ENCODE assay signal across 11 cellular contexts in the genomic region with DNA sequence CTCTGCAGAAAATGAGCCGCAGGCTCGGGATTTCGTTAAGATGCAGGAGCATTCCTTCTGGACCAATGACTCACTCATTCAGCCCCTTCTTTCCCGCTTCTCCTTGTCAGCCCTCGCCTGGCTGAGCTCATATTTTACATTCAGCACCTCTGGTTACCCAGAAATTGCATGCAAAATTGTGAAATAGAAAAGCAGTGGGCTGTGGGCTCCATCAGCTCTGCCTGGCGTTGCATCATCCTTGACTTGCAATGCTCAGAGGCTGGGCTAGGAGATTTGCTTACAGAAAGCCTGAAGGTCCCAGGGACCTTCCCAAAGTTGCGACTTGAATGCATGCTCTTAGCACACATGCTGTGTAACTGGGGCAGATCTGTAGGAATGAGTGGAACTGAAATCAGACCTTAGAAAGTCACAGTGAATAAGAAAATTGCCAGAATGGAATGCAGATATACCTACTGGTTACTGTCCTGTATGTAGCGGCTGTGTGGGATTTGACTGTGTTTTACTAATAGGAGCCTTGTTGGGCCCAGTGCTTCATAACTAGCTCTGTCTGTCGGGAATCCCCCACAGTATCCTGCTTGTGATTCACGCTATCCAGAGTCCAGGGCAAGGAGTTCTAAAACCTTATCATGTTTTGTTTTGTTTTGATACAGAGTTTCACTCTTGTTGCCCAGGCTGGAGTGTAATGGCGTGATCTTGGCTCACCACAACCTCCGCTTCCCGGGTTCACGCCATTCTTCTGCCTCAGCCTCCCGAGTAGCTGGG.
DNase-seq lines count a peak whose midpoint lies in the region; ATAC-seq, FAIRE-seq and TF ChIP-seq lines count a peak whose summit lies in the region.
"Had no signal": no experiment of that assay in that cellular context is flagged by ENCODE, and none has a peak within 500 bp of the region (broad histone marks: within the 10 kb centered on the region; RNA-seq: fewer than 3 reads in every experiment).

No MANE protein-coding gene starts in this region.

- no peak overlapping the region for H3K9ac ChIP-seq in GM12878 (ENCODE audit: control insufficient read depth, insufficient read depth, low read length)

- TF ChIP-seq RAD21 in GM12878 (IDR thresholded peaks at IDR 0.05; ENCODE audit: insufficient read depth, low read depth, low read length), result no peak

- TF ChIP-seq CTCF in GM12878 (IDR thresholded peaks at IDR 0.05 in 2 of 3, conservative IDR thresholded peaks at IDR 0.05 in 1 of 3; ENCODE audit: control insufficient read depth in 2 of 3, extremely low read depth in 1 of 3, insufficient read depth in 1 of 3, low read depth in 3 of 3, low read length in 3 of 3) (no peak), lower lobe of right lung (IDR thresholded peaks at IDR 0.05) (no peak), CD14-positive monocyte (IDR thresholded peaks at IDR 0.05) (no peak)

- no peaks in the 10 kb centered on the region for H3K36me3 Mint-ChIP-seq in CD14-positive monocyte

- H3K4me2 ChIP-seq in GM12878 (ENCODE audit: control insufficient read depth, insufficient read depth), result no peak overlapping the region

- DNase-seq in AG08395 (ENCODE audit: low spot score) (peak; percentile 90), HS-5 (ENCODE audit: low read depth) (peak; percentile 68), GM12878 (ENCODE audit: low read depth, low spot score) (no peak), lower lobe of right lung (no peak), HEK293T (ENCODE audit: extremely low spot score) (no peak), CD14-positive monocyte (ENCODE audit: low spot score) (no peak), cortex of kidney (lab: John Stamatoyannopoulos, UW) (no peak)
- DNase-seq: activated CD4-positive, alpha-beta T cell treated with anti-CD3 and anti-CD28 coated beads, Interleukin-2, amount 50 U/mL, for 4 hours; central memory CD4-positive, alpha-beta T cell had no signal

- no peak overlapping the region for H3K27ac ChIP-seq in GM12878 (ENCODE audit: control insufficient read depth, insufficient read depth)
- no peak overlapping the region for H3K27ac ChIP-seq in lower lobe of right lung

- RAD21 ChIA-PET in GM12878 (lab: Charles Lee; ENCODE audit: unreplicated experiment), result no interaction called here

- H3K9me3 Mint-ChIP-seq in CD14-positive monocyte, result peaks cover 0 to 3% (median 2%) of the 10 kb centered on the region in 7 donors

- SMC1A ChIA-PET in GM12878 (lab: Charles Lee; ENCODE audit: uncharacterized antibody, unreplicated experiment), result no interaction called here

- peak overlapping the region in 2 of 7 donors; percentile 9 to 26 for H3K27ac Mint-ChIP-seq in CD14-positive monocyte

- no peak for TF ChIP-seq POLR2A in GM12878 (IDR thresholded peaks at IDR 0.05; ENCODE audit: low read depth, low read length)

- no peak for TF ChIP-seq EP300 in GM12878 (IDR thresholded peaks at IDR 0.05; ENCODE audit: borderline replicate concordance in 1 of 2, control insufficient read depth in 1 of 2, low read depth in 2 of 2, low read length in 2 of 2)

- H3K27me3 Mint-ChIP-seq in CD14-positive monocyte (ENCODE audit: low read depth in 3 of 3), result peaks cover 2 to 6% (median 3%) of the 10 kb centered on the region in 3 donors

- H3K4me3 ChIP-seq in GM12878, result no peak overlapping the region
- no peak overlapping the region for H3K4me3 ChIP-seq in lower lobe of right lung

- intact Hi-C loops in GM12878 (cut with micrococcal nuclease; ENCODE audit: unreplicated experiment) (no loop called here), lower lobe of right lung (cut with DNase I) (no loop called here), CD14-positive monocyte (cut with micrococcal nuclease) (no loop called here)

- POLR2A ChIA-PET in GM12878 (lab: Charles Lee) (interaction anchor here (0.5 kb wide), 1 partner anchor 187 kb away, joined by 5 read pairs; no protein-coding TSS in a partner anchor), HEK293T (lab: Yijun Ruan, JAX) (no interaction called here)

- no peak overlapping the region for H3K4me3 Mint-ChIP-seq in CD14-positive monocyte

- no TSS peak for BruUV-seq in GM12878 (replicated peaks; lab: Mats Ljungman, UMichigan)

- peak; percentile 55 for ATAC-seq in GM12878
- ATAC-seq in lower lobe of right lung, result peak; percentile 71 to 74
- no peak for ATAC-seq in GM21619 (IDR thresholded peaks at IDR 0.05; ENCODE audit: unreplicated experiment)

- H3K4me1 ChIP-seq in GM12878 (ENCODE audit: control insufficient read depth, insufficient read depth, low read length), result no peaks in the 10 kb centered on the region; the same call in 1 of the 2 replicates
- no peaks in the 10 kb centered on the region for H3K4me1 ChIP-seq in lower lobe of right lung

- no peaks in the 10 kb centered on the region; the same call in 2 of the 3 replicates for H3K9me3 ChIP-seq in GM12878 (replicated peaks; ENCODE audit: control insufficient read depth, insufficient read depth, low read length)
- no peaks in the 10 kb centered on the region for H3K9me3 ChIP-seq in lower lobe of right lung

- no peaks in the 10 kb centered on the region for H3K79me2 ChIP-seq in GM12878 (ENCODE audit: control insufficient read depth, insufficient read depth, low read length)

- peaks cover 9% of the 10 kb centered on the region for H3K4me1 Mint-ChIP-seq in CD14-positive monocyte

- CTCF ChIA-PET in GM12878 (lab: Yijun Ruan, JAX), result no interaction called here
- CTCF ChIA-PET in HEK293T (lab: Yijun Ruan, JAX), result no interaction called here

- H3K27me3 ChIP-seq in GM12878 (replicated peaks in 1 of 2; ENCODE audit: control insufficient read depth in 2 of 2, insufficient read depth in 2 of 2, low read length in 1 of 2), result no peaks in the 10 kb centered on the region
- no peaks in the 10 kb centered on the region for H3K27me3 ChIP-seq in lower lobe of right lung (ENCODE audit: low read depth)

- FAIRE-seq in GM12878 (lab: Jason Lieb, UNC), result no peak
- FAIRE-seq: keratinocyte had no signal

- H4K20me1 ChIP-seq in GM12878 (ENCODE audit: control insufficient read depth, insufficient read depth), result no peaks in the 10 kb centered on the region

- no peak overlapping the region; the same call in 1 of the 2 replicates for H2AFZ ChIP-seq in GM12878 (ENCODE audit: control insufficient read depth, low read depth, low read length)

- in situ Hi-C loops in GM12878 (cut with MboI), result no loop called here

- WGBS in GM12878 (ENCODE audit: insufficient coverage, insufficient replicate concordance, low lambda C conversion rate, missing lambda C conversion rate), result 24% methylated on average over 15 of the region's 15 CpGs

- H3K36me3 ChIP-seq in GM12878 (ENCODE audit: control insufficient read depth in 2 of 2, insufficient read depth in 2 of 2, low read length in 1 of 2) (no peaks in the 10 kb centered on the region), lower lobe of right lung (no peaks in the 10 kb centered on the region)

TF ChIP-seq in GM12878, 131 proteins besides CTCF, POLR2A, EP300 and RAD21 (continues in another document):
- TF ChIP-seq MEF2A (IDR thresholded peaks at IDR 0.05; ENCODE audit: insufficient read depth, low read depth, low read length) (no peak), NRF1 (conservative IDR thresholded peaks at IDR 0.05; ENCODE audit: low read depth, low read length) (no peak), SMARCA5 (IDR thresholded peaks at IDR 0.05) (no peak), STAT1 (conservative IDR thresholded peaks at IDR 0.05) (no peak)
- TF ChIP-seq, protein P1, sequence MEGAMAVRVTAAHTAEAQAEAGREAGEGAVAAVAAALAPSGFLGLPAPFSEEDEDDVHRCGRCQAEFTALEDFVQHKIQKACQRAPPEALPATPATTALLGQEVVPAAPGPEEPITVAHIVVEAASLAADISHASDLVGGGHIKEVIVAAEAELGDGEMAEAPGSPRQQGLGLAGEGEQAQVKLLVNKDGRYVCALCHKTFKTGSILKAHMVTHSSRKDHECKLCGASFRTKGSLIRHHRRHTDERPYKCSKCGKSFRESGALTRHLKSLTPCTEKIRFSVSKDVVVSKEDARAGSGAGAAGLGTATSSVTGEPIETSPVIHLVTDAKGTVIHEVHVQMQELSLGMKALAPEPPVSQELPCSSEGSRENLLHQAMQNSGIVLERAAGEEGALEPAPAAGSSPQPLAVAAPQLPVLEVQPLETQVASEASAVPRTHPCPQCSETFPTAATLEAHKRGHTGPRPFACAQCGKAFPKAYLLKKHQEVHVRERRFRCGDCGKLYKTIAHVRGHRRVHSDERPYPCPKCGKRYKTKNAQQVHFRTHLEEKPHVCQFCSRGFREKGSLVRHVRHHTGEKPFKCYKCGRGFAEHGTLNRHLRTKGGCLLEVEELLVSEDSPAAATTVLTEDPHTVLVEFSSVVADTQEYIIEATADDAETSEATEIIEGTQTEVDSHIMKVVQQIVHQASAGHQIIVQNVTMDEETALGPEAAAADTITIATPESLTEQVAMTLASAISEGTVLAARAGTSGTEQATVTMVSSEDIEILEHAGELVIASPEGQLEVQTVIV (IDR thresholded peaks at IDR 0.05; ENCODE audit: borderline replicate concordance, partially characterized antibody), result no peak

TF ChIP-seq in HEK293T, 16 proteins besides CTCF, POLR2A, EP300 and RAD21:
- TF ChIP-seq SUZ12 (IDR thresholded peaks at IDR 0.05), result no peak
- no peak for TF ChIP-seq LEF1 (IDR thresholded peaks at IDR 0.05; ENCODE audit: borderline replicate concordance)
- no peak for TF ChIP-seq ARNT (IDR thresholded peaks at IDR 0.05)
- no peak for TF ChIP-seq ZNF384 (IDR thresholded peaks at IDR 0.05)
- no peak for TF ChIP-seq PKNOX1 (IDR thresholded peaks at IDR 0.05)
- no peak for TF ChIP-seq ELF4 (IDR thresholded peaks at IDR 0.05)
- no peak for TF ChIP-seq L3MBTL2 (conservative IDR thresholded peaks at IDR 0.05)
- no peak for TF ChIP-seq SP1 (IDR thresholded peaks at IDR 0.05)
- no peak for TF ChIP-seq TARDBP (IDR thresholded peaks at IDR 0.05)
- TF ChIP-seq CTBP1 (IDR thresholded peaks at IDR 0.05; ENCODE audit: borderline replicate concordance), result no peak
- TF ChIP-seq FOXK2 (IDR thresholded peaks at IDR 0.05), result no peak
- TF ChIP-seq FOXA1 (IDR thresholded peaks at IDR 0.05), result no peak
- TF ChIP-seq HDGF (IDR thresholded peaks at IDR 0.05; ENCODE audit: borderline replicate concordance), result no peak

Comparison
In these comparisons a context has a peak if more than half of its experiments do, and no peak if none do; other contexts are left out.
1. DNase-seq: peak in AG08395 (single experiment) and HS-5 (single experiment); none in GM12878 (single experiment), lower lobe of right lung (single experiment), HEK293T (single experiment), CD14-positive monocyte (single experiment) and cortex of kidney (single experiment).